8 cellular contexts compared by ENCODE assay signal in the genomic region with DNA sequence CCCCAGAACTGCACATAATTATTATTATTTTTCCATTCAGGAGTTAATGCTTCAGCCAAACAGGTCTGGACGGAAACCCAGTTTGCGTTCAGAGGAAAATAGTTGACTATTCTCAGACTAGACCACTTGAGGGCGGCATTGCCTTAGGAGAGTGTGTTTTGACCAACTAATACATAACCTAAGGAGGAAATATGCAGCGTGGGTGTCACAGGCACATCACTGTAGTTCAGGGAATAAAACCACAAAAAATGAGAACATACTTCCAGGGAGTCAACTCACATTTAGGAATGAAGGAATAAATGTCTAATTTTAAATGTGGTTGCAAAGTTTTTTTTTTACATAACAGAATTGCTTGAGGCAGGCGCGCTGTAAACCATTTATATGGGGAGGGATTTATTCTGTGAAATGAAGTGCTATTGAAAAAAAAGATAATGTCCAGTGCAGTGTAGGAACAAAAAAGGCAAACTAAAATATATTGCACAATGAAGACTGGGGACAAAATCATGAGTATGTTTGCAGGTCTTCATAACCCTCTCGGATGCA.
DNase-seq lines count a peak whose midpoint lies in the region; ATAC-seq and TF ChIP-seq lines count a peak whose summit lies in the region.

No MANE protein-coding gene starts in this region.

- H3K27me3 ChIP-seq in OCI-LY1 (ENCODE audit: insufficient read depth, low read length) (no peaks in the 10 kb centered on the region), upper lobe of left lung (no peaks in the 10 kb centered on the region)

- H3K4me3 ChIP-seq in OCI-LY1 (ENCODE audit: low read depth, low read length, poor library complexity, severe bottlenecking) (no peak overlapping the region), fibroblast of the aortic adventitia (ENCODE audit: low read depth, low read length) (no peak overlapping the region), upper lobe of left lung (no peak overlapping the region)

- no peak for TF ChIP-seq EP300 in upper lobe of left lung (IDR thresholded peaks at IDR 0.05)

- H3F3A ChIP-seq in OCI-LY1 (ENCODE audit: insufficient read depth, low read length) = no peaks in the 10 kb centered on the region

- H3K4me1 ChIP-seq in OCI-LY1 (ENCODE audit: insufficient read depth, low read length, severe bottlenecking) (no peaks in the 10 kb centered on the region), upper lobe of left lung (peaks cover 0 to 7% (median 3%) of the 10 kb centered on the region in 4 donors)

- H3K27me3 Mint-ChIP-seq in activated T-cell treated with anti-CD3 and anti-CD28 coated beads, Interleukin-2, amount 50 U/mL, for 4 hours (ENCODE audit: low read depth) = peaks cover 1% of the 10 kb centered on the region

- ATAC-seq in GM19468 (IDR thresholded peaks at IDR 0.05; ENCODE audit: extremely low read depth, unreplicated experiment) (peak; percentile 94), HG03571 (IDR thresholded peaks at IDR 0.05; ENCODE audit: unreplicated experiment) (peak; percentile 87), upper lobe of left lung (ENCODE audit: low FRiP score in 2 of 2) (peak; percentile 78 to 96)
- ATAC-seq in activated T-cell treated with anti-CD3 and anti-CD28 coated beads, Interleukin-2, amount 50 U/mL, for 4 hours = peak in 1 of 2 donors; percentile 41

- H3K27ac ChIP-seq in OCI-LY1 (ENCODE audit: low read depth, low read length, poor library complexity, severe bottlenecking) = no peak overlapping the region
- no peak overlapping the region for H3K27ac ChIP-seq in upper lobe of left lung

- no peak overlapping the region for H2AFZ ChIP-seq in OCI-LY1 (ENCODE audit: low read length)

- H4K20me1 ChIP-seq in OCI-LY1 (ENCODE audit: insufficient read depth, low read length) = no peaks in the 10 kb centered on the region

- WGBS in upper lobe of left lung, 2 donors = 34 to 41% methylated on average over 7 of the region's 7 CpGs

- H3K4me3 Mint-ChIP-seq in activated T-cell treated with anti-CD3 and anti-CD28 coated beads, Interleukin-2, amount 50 U/mL, for 4 hours = no peak overlapping the region

- H3K9me3 ChIP-seq in OCI-LY1 (ENCODE audit: low read length) (no peaks in the 10 kb centered on the region), upper lobe of left lung (no peaks in the 10 kb centered on the region)

- DNase-seq in DMS53 (lab: John Stamatoyannopoulos, UW) (peak; percentile 75), fibroblast of the aortic adventitia (ENCODE audit: low read depth) (peak; percentile 93), non-pigmented ciliary epithelial cell (ENCODE audit: low read depth) (peak; percentile 93), upper lobe of left lung (peak in 1 of 2 donors; percentile 66)
- DNase-seq in activated T-cell treated with anti-CD3 and anti-CD28 coated beads, Interleukin-2, amount 50 U/mL, for 4 hours = peak; percentile 39

- TF ChIP-seq POLR2A in upper lobe of left lung (IDR thresholded peaks at IDR 0.05) = no peak

- H3K4me2 ChIP-seq in OCI-LY1 (ENCODE audit: low read length) = no peak overlapping the region

- no peaks in the 10 kb centered on the region for H3K36me3 Mint-ChIP-seq in activated T-cell treated with anti-CD3 and anti-CD28 coated beads, Interleukin-2, amount 50 U/mL, for 4 hours (ENCODE audit: insufficient read depth)

- H3K36me3 ChIP-seq in OCI-LY1 (ENCODE audit: insufficient read depth, low read length) = no peaks in the 10 kb centered on the region
- H3K36me3 ChIP-seq in upper lobe of left lung = no peaks in the 10 kb centered on the region

- H3K9me3 Mint-ChIP-seq in activated T-cell treated with anti-CD3 and anti-CD28 coated beads, Interleukin-2, amount 50 U/mL, for 4 hours = no peaks in the 10 kb centered on the region

- no peaks in the 10 kb centered on the region for H3K79me2 ChIP-seq in OCI-LY1 (ENCODE audit: insufficient read depth, low read length)

- H3K4me1 Mint-ChIP-seq in activated T-cell treated with anti-CD3 and anti-CD28 coated beads, Interleukin-2, amount 50 U/mL, for 4 hours (ENCODE audit: low read depth) = no peaks in the 10 kb centered on the region

- TF ChIP-seq CTCF in OCI-LY1 (IDR thresholded peaks at IDR 0.05; ENCODE audit: low read length) = peak; percentile 82
- TF ChIP-seq CTCF in fibroblast of the aortic adventitia (IDR thresholded peaks at IDR 0.05; ENCODE audit: insufficient read depth, low read length) = peak; percentile 75
- peak; percentile 47 to 83 (median 69) for TF ChIP-seq CTCF in upper lobe of left lung (IDR thresholded peaks at IDR 0.05)

- no peak overlapping the region for H3K9ac ChIP-seq in OCI-LY1 (ENCODE audit: low read length)

- no peaks in the 10 kb centered on the region for H3K9me2 ChIP-seq in OCI-LY1 (ENCODE audit: low read depth, low read length)
